Comparison of ENCODE assay signal across 8 cellular contexts in the genomic region with DNA sequence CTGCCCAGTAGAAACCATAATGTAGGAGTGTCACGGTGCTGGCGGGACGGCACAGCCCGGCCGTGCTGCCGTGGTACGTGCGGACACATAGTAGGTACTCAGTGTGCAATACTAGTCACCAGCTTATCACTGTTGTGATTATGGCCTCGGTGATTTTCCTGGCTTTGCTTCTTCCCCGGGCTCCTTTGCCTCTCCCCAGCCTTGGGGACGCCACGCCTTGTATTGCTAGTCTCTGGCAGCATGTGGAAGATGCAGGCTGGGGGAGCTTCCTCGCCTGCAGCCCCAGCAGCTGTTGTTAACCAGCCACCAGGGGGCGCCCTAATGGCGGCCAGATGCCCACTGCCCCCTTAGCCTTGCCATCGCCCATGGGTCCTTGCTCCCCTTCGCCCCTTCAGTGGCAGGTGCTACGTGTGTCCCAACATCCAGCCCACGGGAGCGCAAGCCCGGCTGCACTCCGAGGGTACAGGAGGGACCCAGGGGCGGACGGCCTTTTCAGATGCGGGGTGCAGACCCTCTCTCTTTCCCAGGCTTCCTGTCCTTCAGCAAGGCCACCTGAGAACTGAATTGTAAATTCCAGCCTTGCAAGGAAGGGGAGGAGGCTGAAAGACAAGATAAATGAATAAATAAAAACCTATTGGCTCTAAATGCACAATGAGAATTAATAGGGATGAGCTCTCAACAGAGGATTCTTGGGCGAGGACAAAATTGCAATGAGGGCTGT. TPM values are rescaled to one million over a fixed set of nuclear protein-coding genes. Genes with fewer than 3 reads are reported as not detected.
DNase-seq lines count a peak whose midpoint lies in the region; ATAC-seq and TF ChIP-seq lines count a peak whose summit lies in the region.

No MANE protein-coding gene starts in this region.

- peaks cover under 1% of the 10 kb centered on the region for H3K4me1 Mint-ChIP-seq in activated CD4-positive, alpha-beta T cell treated with anti-CD3 and anti-CD28 coated beads, Interleukin-2, amount 10 ng/mL, durations not matched to agents 24 days and 14 days
- peaks cover 4% of the 10 kb centered on the region for H3K4me1 Mint-ChIP-seq in memory B cell

- peaks cover 14% of the 10 kb centered on the region for H3K27me3 ChIP-seq in colonic mucosa

- no peak overlapping the region for H3K27ac ChIP-seq in colonic mucosa

- no peak overlapping the region for H3K9ac ChIP-seq in colonic mucosa (ENCODE audit: low read depth in 2 of 2, low read length in 2 of 2)

- H3K36me3 ChIP-seq in colonic mucosa = no peaks in the 10 kb centered on the region

- H3K4me1 ChIP-seq in colonic mucosa = no peaks in the 10 kb centered on the region

- peak; percentile 69 for TF ChIP-seq CTCF in colonic mucosa (IDR thresholded peaks at IDR 0.05)

- no peak overlapping the region for H3K4me3 Mint-ChIP-seq in activated CD4-positive, alpha-beta T cell treated with anti-CD3 and anti-CD28 coated beads, Interleukin-2, amount 10 ng/mL, durations not matched to agents 24 days and 14 days
- no peak overlapping the region for H3K4me3 Mint-ChIP-seq in memory B cell

- peaks cover 11% of the 10 kb centered on the region for H3K36me3 Mint-ChIP-seq in activated CD4-positive, alpha-beta T cell treated with anti-CD3 and anti-CD28 coated beads, Interleukin-2, amount 10 ng/mL, durations not matched to agents 24 days and 14 days (ENCODE audit: low read depth)
- H3K36me3 Mint-ChIP-seq in memory B cell = no peaks in the 10 kb centered on the region

- no peak overlapping the region for H3K4me3 ChIP-seq in colonic mucosa

- no peak overlapping the region for H3K27ac Mint-ChIP-seq in activated CD4-positive, alpha-beta T cell treated with anti-CD3 and anti-CD28 coated beads, Interleukin-2, amount 10 ng/mL, durations not matched to agents 24 days and 14 days
- H3K27ac Mint-ChIP-seq in memory B cell = no peak overlapping the region

- intact Hi-C loops in activated CD4-positive, alpha-beta T cell treated with anti-CD3 and anti-CD28 coated beads, Interleukin-2, amount 10 ng/mL, durations not matched to agents 24 days and 14 days (cut with micrococcal nuclease) = loop anchor here (1.0 kb wide), 1 partner anchor 66 kb away; no protein-coding TSS in a partner anchor
- intact Hi-C loops in colonic mucosa (cut with DNase I) = loop anchor here (5.0 kb wide), 1 partner anchor 67 kb away; no protein-coding TSS in a partner anchor

- peak; percentile 72 for ATAC-seq in memory B cell (ENCODE audit: low read depth)
- no peak for ATAC-seq in GM19452 (IDR thresholded peaks at IDR 0.05; ENCODE audit: unreplicated experiment)

- no peaks in the 10 kb centered on the region for H3K9me3 ChIP-seq in colonic mucosa

- no peaks in the 10 kb centered on the region for H3K9me3 Mint-ChIP-seq in activated CD4-positive, alpha-beta T cell treated with anti-CD3 and anti-CD28 coated beads, Interleukin-2, amount 10 ng/mL, durations not matched to agents 24 days and 14 days
- H3K9me3 Mint-ChIP-seq in memory B cell = no peaks in the 10 kb centered on the region

- H3K27me3 Mint-ChIP-seq in activated CD4-positive, alpha-beta T cell treated with anti-CD3 and anti-CD28 coated beads, Interleukin-2, amount 10 ng/mL, durations not matched to agents 24 days and 14 days = peaks cover 18% of the 10 kb centered on the region
- peaks cover 35% of the 10 kb centered on the region for H3K27me3 Mint-ChIP-seq in memory B cell

- DNase-seq in NCI-H2227 (lab: John Stamatoyannopoulos, UW; ENCODE audit: unreplicated experiment) (peak; percentile 37), NCI-H2227 treated with DMSO at 0.1 percent for 48 hours (lab: John Stamatoyannopoulos, UW) (no peak), NCI-H345 (lab: John Stamatoyannopoulos, UW) (peak; percentile 65), colonic mucosa (peak; percentile 26), memory B cell (ENCODE audit: low spot score in 2 of 2) (peak; percentile 39 to 52)
- DNase-seq in activated CD4-positive, alpha-beta T cell treated with anti-CD3 and anti-CD28 coated beads, Interleukin-2, amount 10 ng/mL, durations not matched to agents 24 days and 14 days = peak; percentile 88
- DNase-seq in stimulated activated naive CD4-positive, alpha-beta T cell treated with Interleukin-2 at 50 U/mL for 16 hours (lab: John Stamatoyannopoulos, UW) = peak; percentile 50

RNA-seq across cellular contexts. Expression of a gene that starts 8.0 kb away (rescaled TPM):
- 1.6 and 1.7 TPM in 2 replicates for total RNA-seq in activated CD4-positive, alpha-beta T cell treated with anti-CD3 and anti-CD28 coated beads, Interleukin-2, amount 10 ng/mL, durations not matched to agents 24 days and 14 days
- 1 to 10 TPM in 1 of 2 donors, under 1 TPM in 1; 0.59 to 1.3 TPM for total RNA-seq in colonic mucosa
